In the genomic region with DNA sequence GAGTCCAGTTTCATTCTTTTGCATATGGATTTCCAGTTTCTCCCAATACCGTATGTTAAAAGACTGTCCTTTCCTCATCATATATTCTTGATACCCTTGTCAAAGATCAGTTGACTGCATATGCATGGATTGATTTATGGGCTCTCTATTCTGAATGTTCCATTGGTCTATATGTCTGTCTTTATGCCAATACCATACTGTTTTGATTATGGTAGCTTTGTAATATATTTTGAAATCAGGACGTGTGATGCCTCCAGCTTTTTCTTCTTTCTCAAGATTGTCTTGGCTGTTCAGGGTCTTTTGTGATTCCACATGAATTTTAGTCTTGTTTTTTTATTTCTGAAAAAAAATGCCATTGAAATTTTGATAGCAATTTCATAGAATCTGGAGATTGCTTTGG, we compare ENCODE assay signal across 20 cellular contexts. TPM values are rescaled to one million over a fixed set of nuclear protein-coding genes. Genes with fewer than 3 reads are reported as not detected.
DNase-seq lines count a peak whose midpoint lies in the region; ATAC-seq, FAIRE-seq and TF ChIP-seq lines count a peak whose summit lies in the region.
"Had no signal": no experiment of that assay in that cellular context is flagged by ENCODE, and none has a peak within 500 bp of the region (broad histone marks: within the 10 kb centered on the region; RNA-seq: fewer than 3 reads in every experiment).

No MANE protein-coding gene starts in this region.

- intact Hi-C loops in K562 (cut with micrococcal nuclease) (no loop called here), A673 (cut with micrococcal nuclease; ENCODE audit: unreplicated experiment) (no loop called here)

- H3K36me3 Mint-ChIP-seq in WTC11: peaks cover 21% of the 10 kb centered on the region

- in situ Hi-C loops in K562 (cut with MboI): no loop called here

- H3K79me2 ChIP-seq in K562 (ENCODE audit: control insufficient read depth, insufficient read depth, low read length): no peaks in the 10 kb centered on the region

- no peak overlapping the region for H3K4me2 ChIP-seq in A549
- no peak overlapping the region for H3K4me2 ChIP-seq in K562 (ENCODE audit: insufficient read depth, low read length)
- H3K4me2 ChIP-seq: BLaER1, GM23338 had no signal

- FAIRE-seq in A549 (lab: Jason Lieb, UNC): peak; percentile 7
- FAIRE-seq in K562 (lab: Jason Lieb, UNC): no peak
- FAIRE-seq: G401.6, GM19239, H54 had no signal

- H3K27me3 ChIP-seq in K562 (ENCODE audit: control insufficient read depth in 2 of 2, insufficient read depth in 2 of 2, low read length in 2 of 2) (no peaks in the 10 kb centered on the region), A673 (replicated peaks; ENCODE audit: insufficient read depth, low read depth, low read length, poor library complexity) (no peaks in the 10 kb centered on the region)
- H3K27me3 ChIP-seq: BLaER1 had no signal

- CTCF ChIA-PET in A549 (lab: Yijun Ruan, JAX): no interaction called here
- CTCF ChIA-PET in WTC11 (lab: Charles Lee): no interaction called here
- CTCF ChIA-PET in K562 (lab: Yijun Ruan, JAX; ENCODE audit: low intra/inter-chr PET ratio): no interaction called here
- CTCF ChIA-PET in A673 (lab: Charles Lee): no interaction called here

- TF ChIP-seq POLR2A in A549 (IDR thresholded peaks at IDR 0.05; ENCODE audit: low read length) (no peak), K562 (conservative IDR thresholded peaks at IDR 0.05) (no peak)

- H3K9me3 Mint-ChIP-seq in WTC11: peaks cover 13% of the 10 kb centered on the region

- POLR2A ChIA-PET in A549 (lab: Yijun Ruan, JAX): no interaction called here
- POLR2A ChIA-PET in WTC11 (lab: Charles Lee): no interaction called here
- POLR2A ChIA-PET in K562 (lab: Yijun Ruan, JAX): no interaction called here
- POLR2A ChIA-PET in A673 (lab: Charles Lee; ENCODE audit: low non-redundant PET): no interaction called here

- TF ChIP-seq EP300 in A549 (IDR thresholded peaks at IDR 0.05) (no peak), K562 (IDR thresholded peaks at IDR 0.05; ENCODE audit: low read length) (no peak)

- H3K4me1 ChIP-seq in A549: peaks cover 8% of the 10 kb centered on the region
- no peaks in the 10 kb centered on the region; a peak in 1 of 5 replicates for H3K4me1 ChIP-seq in K562 (replicated peaks in 1 of 2; ENCODE audit: control insufficient read depth in 2 of 2, insufficient read depth in 2 of 2, low read length in 2 of 2)
- no peaks in the 10 kb centered on the region for H3K4me1 ChIP-seq in A673 (ENCODE audit: insufficient read depth, low read length, poor library complexity, severe bottlenecking)

- H4K20me1 ChIP-seq in K562 (replicated peaks; ENCODE audit: control insufficient read depth, insufficient read depth, low read length): no peaks in the 10 kb centered on the region
- H4K20me1 ChIP-seq: BLaER1 had no signal

- no peaks in the 10 kb centered on the region for H3K9me1 ChIP-seq in K562 (ENCODE audit: control insufficient read depth, insufficient read depth, low read length)

- no peak overlapping the region for H3K4me3 Mint-ChIP-seq in WTC11
- H3K4me3 Mint-ChIP-seq: B cell; CD4-positive, CD25-positive, alpha-beta regulatory T cell; CD8-positive, alpha-beta T cell; GM23338 had no signal

- no peak overlapping the region for H3K27ac Mint-ChIP-seq in WTC11
- H3K27ac Mint-ChIP-seq: B cell; CD8-positive, alpha-beta T cell; GM23338 had no signal

- H3K9ac ChIP-seq in K562 (ENCODE audit: insufficient read depth in 1 of 2, low read depth in 2 of 2, low read length in 2 of 2): no peak overlapping the region
- H3K9ac ChIP-seq: BLaER1 had no signal

- ATAC-seq in A549 (no peak), WTC11 (no peak), K562 (no peak), GM21737 (IDR thresholded peaks at IDR 0.05; ENCODE audit: unreplicated experiment) (no peak)
- ATAC-seq: CD8-positive, alpha-beta T cell; GM23338 had no signal

- no peak overlapping the region for H2AFZ ChIP-seq in K562 (ENCODE audit: low read depth, low read length)
- H2AFZ ChIP-seq: GM23338 had no signal

- H3K9me3 ChIP-seq in A549: peaks cover 14% of the 10 kb centered on the region; the same call in 2 of the 3 replicates
- no peaks in the 10 kb centered on the region for H3K9me3 ChIP-seq in K562 (replicated peaks; ENCODE audit: control insufficient read depth, insufficient read depth, low read depth, low read length)
- H3K9me3 ChIP-seq in A673 (ENCODE audit: low read depth, low read length, poor library complexity, severe bottlenecking): peaks cover 10% of the 10 kb centered on the region
- H3K9me3 ChIP-seq: HAP-1 had no signal

- DNase-seq in A549 (ENCODE audit: low read depth in 1 of 2, low spot score in 1 of 2) (no peak), WTC11 (ENCODE audit: low spot score) (no peak), K562 (ENCODE audit: extremely low read depth in 1 of 4, low spot score in 3 of 4) (no peak), NCI-H1048 (lab: John Stamatoyannopoulos, UW) (no peak), A673 (ENCODE audit: low spot score) (no peak)
- DNase-seq: 8988T; Caco-2; CD4-positive, CD25-positive, alpha-beta regulatory T cell; CD8-positive, alpha-beta T cell; DMS153; DND-41 had no signal

- H3K36me3 ChIP-seq in K562 (ENCODE audit: control insufficient read depth, insufficient read depth, low read length) (no peaks in the 10 kb centered on the region), A673 (ENCODE audit: insufficient read depth, low read length, poor library complexity, severe bottlenecking) (no peaks in the 10 kb centered on the region)
- H3K36me3 ChIP-seq: BLaER1, HAP-1 had no signal

- no peaks in the 10 kb centered on the region for H3K27me3 Mint-ChIP-seq in WTC11 (ENCODE audit: low read depth)
- H3K27me3 Mint-ChIP-seq: B cell; CD4-positive, CD25-positive, alpha-beta regulatory T cell had no signal

- WGBS in A549 (ENCODE audit: missing lambda C conversion rate): 54% methylated on average over 2 of the region's 2 CpGs
- 45% methylated on average over 2 of the region's 2 CpGs for WGBS in K562 (ENCODE audit: insufficient coverage, low coverage, missing lambda C conversion rate)

- no TSS peak for BruUV-seq in K562 (replicated peaks; lab: Mats Ljungman, UMichigan)
- BruUV-seq in A673 (replicated peaks; lab: Mats Ljungman, UMichigan): no TSS peak

- TF ChIP-seq RAD21 in A549 (conservative IDR thresholded peaks at IDR 0.05 in 1 of 2, IDR thresholded peaks at IDR 0.05 in 1 of 2): no peak
- no peak for TF ChIP-seq RAD21 in K562 (CRISPR knock-in tag; conservative IDR thresholded peaks at IDR 0.05 in 1 of 2, IDR thresholded peaks at IDR 0.05 in 1 of 2)

- H3K27ac ChIP-seq in A549 (no peak overlapping the region), K562 (ENCODE audit: extremely low read depth, low read depth, low read length) (no peak overlapping the region), A673 (ENCODE audit: low read depth, low read length, poor library complexity, severe bottlenecking) (no peak overlapping the region)
- H3K27ac ChIP-seq: BLaER1, C4-2B had no signal

- TF ChIP-seq CTCF in A549 (IDR thresholded peaks at IDR 0.05) (no peak), WTC11 (IDR thresholded peaks at IDR 0.05) (no peak), K562 (IDR thresholded peaks at IDR 0.05 in 2 of 3, conservative IDR thresholded peaks at IDR 0.05 in 1 of 3; ENCODE audit: insufficient read depth in 2 of 3, low read depth in 1 of 3, low read length in 3 of 3) (no peak), A673 (conservative IDR thresholded peaks at IDR 0.05; ENCODE audit: low read depth, low read length) (no peak)

- H3K4me1 Mint-ChIP-seq in WTC11: peaks cover 46% of the 10 kb centered on the region
- H3K4me1 Mint-ChIP-seq: B cell had no signal

- H3K4me3 ChIP-seq in A549: no peak overlapping the region
- no peak overlapping the region for H3K4me3 ChIP-seq in K562
- no peak overlapping the region for H3K4me3 ChIP-seq in A673 (ENCODE audit: low read depth, low read length, poor library complexity, severe bottlenecking)
- H3K4me3 ChIP-seq: BLaER1, GM23338, HAP-1 had no signal

TF ChIP-seq in A549, 52 proteins besides CTCF, POLR2A, EP300 and RAD21 (continues in another document):
- TF ChIP-seq GATA3 (IDR thresholded peaks at IDR 0.05; ENCODE audit: borderline replicate concordance): no peak
- no peak for TF ChIP-seq MYC (IDR thresholded peaks at IDR 0.05; ENCODE audit: borderline replicate concordance, low read length)
- no peak for TF ChIP-seq NFE2L2 (conservative IDR thresholded peaks at IDR 0.05; ENCODE audit: low read length)

TF ChIP-seq in WTC11, 78 proteins besides CTCF, POLR2A, EP300 and RAD21 (continues in another document):
- peak; percentile 88 for TF ChIP-seq GTF2I (CRISPR knock-in tag; conservative IDR thresholded peaks at IDR 0.05)

TF ChIP-seq in K562, 482 proteins besides CTCF, POLR2A, EP300 and RAD21 (continues in another document):
- no peak for TF ChIP-seq STAT5B (CRISPR knock-in tag; IDR thresholded peaks at IDR 0.05)
- no peak for TF ChIP-seq ARID2 (IDR thresholded peaks at IDR 0.05)

RNA-seq across cellular contexts. Expression of a gene that starts 51.9 kb away (rescaled TPM):
- 19.1 and 21.1 TPM in 2 replicates for polyA plus RNA-seq in A549 (2011; rRNA removed)
- 3.6 and 3.9 TPM in 2 replicates for polyA plus RNA-seq in A549 (2012; cell fraction: cytosol; rRNA removed)
- polyA plus RNA-seq in A549 (2012; cell fraction: nucleus; rRNA removed): 8.2 and 13.9 TPM in 2 replicates
- polyA plus RNA-seq in A549 (2017; fragmentation: RNase III; extraction: RNeasy Plus Mini Kit Qiagen cat#74134 plus additional on column Dnase treatment): 6.3 to 7.1 TPM (median 6.9 TPM) in 3 replicates
- 4.0 and 4.5 TPM in 2 replicates for polyA minus RNA-seq in A549 (2011; rRNA and poly(A)+ RNA removed)
- 39.6 to 43.6 TPM (median 41.8 TPM) in 3 replicates for total RNA-seq in WTC11 (2021)
- 22.9 and 121 TPM in 2 replicates for total RNA-seq in K562 (2011; cell fraction: chromatin; rRNA removed; ENCODE audit: low replicate concordance)
- total RNA-seq in K562 (2011; cell fraction: nucleolus; rRNA removed): 11.3 and 17.6 TPM in 2 replicates
- total RNA-seq in K562 (2011; cell fraction: nucleoplasm; rRNA removed): 26.5 and 27.9 TPM in 2 replicates
- 10.8 and 11.0 TPM in 2 replicates for total RNA-seq in K562 (2014; rRNA removed)
- total RNA-seq in K562 (2014; rRNA removed; fragmentation: Illumina TruSeq; extraction: Trizol): 18.0 and 20.5 TPM in 2 replicates
- 9.8 and 11.5 TPM in 2 replicates for total RNA-seq in K562 (2015; rRNA removed; fragmentation: Illumina TruSeq; extraction: Trizol)
- total RNA-seq in K562 (2021): 12.9 and 15.2 TPM in 2 replicates
- 21.1 and 23.1 TPM in 2 replicates for polyA plus RNA-seq in K562 (2011; rRNA removed)
- 4.2 and 9.7 TPM in 2 replicates for polyA plus RNA-seq in K562 (2011; cell fraction: cytosol; rRNA removed)
- polyA plus RNA-seq in K562 (2011; cell fraction: nucleus; rRNA removed): 43.5 and 52.7 TPM in 2 replicates
- 8.4 and 20.1 TPM in 2 replicates for polyA plus RNA-seq in K562 (2012)
- 15.1 and 17.6 TPM in 2 replicates for polyA plus RNA-seq in K562 (2014; fragmentation: Illumina TruSeq; extraction: Trizol)
- polyA plus RNA-seq in K562 (2014; fragmentation: Nextera tagmentation; extraction: Ambion mirVana): 1 to 10 TPM; 4.9 to 7.5 TPM
- 11.8 and 13.5 TPM in 2 replicates for polyA plus RNA-seq in K562 (2014; rRNA removed)
- 21.2 and 30.6 TPM in 2 replicates for polyA minus RNA-seq in K562 (2011; rRNA and poly(A)+ RNA removed)
- polyA minus RNA-seq in K562 (2011; cell fraction: cytosol; rRNA and poly(A)+ RNA removed): 5.9 and 7.6 TPM in 2 replicates
- 10.2 and 26.7 TPM in 2 replicates for polyA minus RNA-seq in K562 (2011; cell fraction: nucleus; rRNA and poly(A)+ RNA removed)
- 8.4 and 9.1 TPM in 2 replicates for total RNA-seq in A673 (2021)
